12 cellular contexts compared by ENCODE assay signal in the genomic region with DNA sequence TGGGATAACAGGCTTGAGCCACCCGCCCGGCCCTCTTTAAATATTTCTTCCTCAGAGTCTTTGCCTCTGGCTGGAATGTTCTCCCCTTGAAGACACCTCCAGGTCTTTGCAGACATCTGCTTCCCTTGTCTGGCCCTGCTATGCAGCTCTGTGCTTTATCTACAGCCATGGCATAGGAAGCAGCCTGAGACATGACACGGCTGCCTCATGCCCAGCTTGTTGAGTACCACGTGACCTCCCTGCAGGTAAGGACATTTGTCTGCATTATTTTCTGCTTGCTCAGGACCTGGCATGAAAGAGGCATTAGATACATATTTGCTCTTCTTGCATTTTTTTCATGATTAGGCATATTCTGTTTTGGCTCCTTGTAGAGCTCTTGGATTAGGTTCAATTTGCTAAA.
A peak's percentile ranks its signal among the peaks of the same experiment; 100 is the strongest.
DNase-seq lines count a peak whose midpoint lies in the region; ATAC-seq, FAIRE-seq and TF ChIP-seq lines count a peak whose summit lies in the region.
"Had no signal": no experiment of that assay in that cellular context is flagged by ENCODE, and none has a peak within 500 bp of the region (broad histone marks: within the 10 kb centered on the region; RNA-seq: fewer than 3 reads in every experiment).

No MANE protein-coding gene starts in this region.

- no peak overlapping the region for H3K4me3 ChIP-seq in body of pancreas
- no peak overlapping the region for H3K4me3 ChIP-seq in pancreas
- H3K4me3 ChIP-seq: GM23338, left ventricle myocardium inferior had no signal

- H3K4me1 ChIP-seq in body of pancreas (peaks cover 11% of the 10 kb centered on the region), pancreas (peaks cover 0 to 4% (median 0%) of the 10 kb centered on the region in 3 donors)

- no peak for FAIRE-seq in pancreas (lab: Jason Lieb, UNC)

- DNase-seq in DMS53 (lab: John Stamatoyannopoulos, UW), result peak; percentile 98
- peak; percentile 87 for DNase-seq in NCI-H146 (lab: John Stamatoyannopoulos, UW)
- DNase-seq in body of pancreas, result peak; percentile 48 to 81 (median 68)
- peak in 4 of 6 donors; percentile 46 to 50 (median 48) for DNase-seq in pancreas
- DNase-seq in HCEC 1CT, result no peak
- DNase-seq: activated T-cell treated with anti-CD3 and anti-CD28 coated beads, Interleukin-2, amount 50 U/mL, for 48 hours; left ventricle myocardium inferior; stimulated activated naive CD8-positive, alpha-beta T cell treated with anti-CD3 and anti-CD28 coated beads, Interleukin-15, Interleukin-2, amounts not matched to agents 100 U/mL and 50 U/mL, for 24 hours had no signal

- H3K36me3 ChIP-seq in body of pancreas (replicated peaks in 1 of 2; ENCODE audit: insufficient read depth in 1 of 2, low read depth in 2 of 2) (no peaks in the 10 kb centered on the region), pancreas (no peaks in the 10 kb centered on the region)
- H3K36me3 ChIP-seq: left ventricle myocardium inferior had no signal

- 52 to 59% methylated on average over 4 of the region's 4 CpGs for WGBS in body of pancreas, 2 donors
- WGBS in pancreas, 2 donors, result 51 to 55% methylated on average over 4 of the region's 4 CpGs

- ATAC-seq in body of pancreas (peak; percentile 83), pancreas (peak; percentile 76 to 89 (median 80)), HG03571 (IDR thresholded peaks at IDR 0.05; ENCODE audit: unreplicated experiment) (no peak), GM18498 (IDR thresholded peaks at IDR 0.05; ENCODE audit: unreplicated experiment) (no peak)
- ATAC-seq: CD8-positive, alpha-beta T cell; GM23338; stimulated activated naive CD8-positive, alpha-beta T cell treated with anti-CD3 and anti-CD28 coated beads, Interleukin-15, Interleukin-2, amounts not matched to agents 100 U/mL and 50 U/mL, for 24 hours had no signal

- TF ChIP-seq CTCF in body of pancreas (IDR thresholded peaks at IDR 0.05), result no peak
- no peak for TF ChIP-seq CTCF in pancreas (IDR thresholded peaks at IDR 0.05)

- intact Hi-C loops in body of pancreas (cut with DNase I), result no loop called here
- intact Hi-C loops in pancreas (cut with DNase I), result no loop called here

- H3K27ac ChIP-seq in body of pancreas (no peak overlapping the region), pancreas (peak overlapping the region in 1 of 4 donors; percentile 33)
- H3K27ac ChIP-seq: left ventricle myocardium inferior had no signal

- no peaks in the 10 kb centered on the region for H3K9me3 ChIP-seq in body of pancreas
- no peaks in the 10 kb centered on the region for H3K9me3 ChIP-seq in pancreas
- H3K9me3 ChIP-seq: left ventricle myocardium inferior had no signal

- H3K27me3 ChIP-seq in body of pancreas, result no peaks in the 10 kb centered on the region
- H3K27me3 ChIP-seq in pancreas, result no peaks in the 10 kb centered on the region

- TF ChIP-seq POLR2A in body of pancreas (IDR thresholded peaks at IDR 0.05), result no peak

Comparison
In these comparisons a context has a peak if more than half of its experiments do, and no peak if none do; other contexts are left out.
1. ATAC-seq: peak in body of pancreas (single experiment) and pancreas (4 of 4); none in HG03571 (single experiment) and GM18498 (single experiment).